In the genomic region with DNA sequence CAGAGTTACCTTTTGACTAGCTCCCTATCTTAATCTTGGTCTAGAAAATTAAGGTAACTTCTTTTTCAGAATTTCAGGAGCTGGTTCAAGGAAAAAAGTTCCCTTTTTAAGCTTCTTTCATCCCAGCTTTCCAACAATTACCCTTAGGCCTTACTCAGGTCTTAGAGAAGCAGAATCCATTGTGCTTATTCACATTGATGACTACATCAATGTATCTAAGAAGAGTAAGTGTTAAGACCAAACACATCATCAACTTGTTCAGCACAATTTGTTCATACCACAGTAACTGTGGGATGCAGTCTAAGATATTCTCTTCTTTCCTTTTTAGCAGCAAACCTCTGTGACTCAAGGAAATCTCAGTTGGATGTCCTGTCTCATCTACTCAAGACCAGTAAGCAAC, we compare ENCODE assay signal across 17 cellular contexts. TPM values are rescaled to one million over a fixed set of nuclear protein-coding genes. Genes with fewer than 3 reads are reported as not detected.
DNase-seq lines count a peak whose midpoint lies in the region; FAIRE-seq and TF ChIP-seq lines count a peak whose summit lies in the region.
"Had no signal": no experiment of that assay in that cellular context is flagged by ENCODE, and none has a peak within 500 bp of the region (broad histone marks: within the 10 kb centered on the region; RNA-seq: fewer than 3 reads in every experiment).

No MANE protein-coding gene starts in this region.

- H3K4me1 ChIP-seq in GM23248 (ENCODE audit: insufficient read depth) (peaks cover 17% of the 10 kb centered on the region), parathyroid adenoma (peaks cover 3% of the 10 kb centered on the region), spleen (peaks cover 8 to 21% (median 17%) of the 10 kb centered on the region in 6 donors)
- H3K4me1 ChIP-seq: BE2C had no signal

- TF ChIP-seq CTCF in bronchial epithelial cell (IDR thresholded peaks at IDR 0.05; ENCODE audit: insufficient read depth, low read length, severe bottlenecking) (no peak), parathyroid adenoma (IDR thresholded peaks at IDR 0.05) (no peak), spleen (IDR thresholded peaks at IDR 0.05 in 8 of 11, conservative IDR thresholded peaks at IDR 0.05 in 3 of 11) (no peak)

- peaks cover 10% of the 10 kb centered on the region; the same call in 1 of the 2 replicates for H3K36me3 ChIP-seq in GM23248 (ENCODE audit: low read depth)
- peaks cover 6% of the 10 kb centered on the region for H3K36me3 ChIP-seq in bronchial epithelial cell (ENCODE audit: control insufficient read depth, insufficient read depth, low read length)
- H3K36me3 ChIP-seq in parathyroid adenoma (ENCODE audit: control insufficient read depth, insufficient read depth, low read length) = no peaks in the 10 kb centered on the region
- peaks cover 0 to 75% (median 51%) of the 10 kb centered on the region in 6 donors for H3K36me3 ChIP-seq in spleen

- TF ChIP-seq POLR2A in spleen (IDR thresholded peaks at IDR 0.05) = no peak

- no peak overlapping the region for H3K9ac ChIP-seq in GM23248
- no peak overlapping the region for H3K9ac ChIP-seq in parathyroid adenoma

- in situ Hi-C loops in GM23248 (cut with MboI) = no loop called here

- H3K9me2 ChIP-seq in GM23248 (ENCODE audit: insufficient read depth) = no peaks in the 10 kb centered on the region

- H3K27me3 ChIP-seq in GM23248 (replicated peaks; ENCODE audit: insufficient read depth) (no peaks in the 10 kb centered on the region), bronchial epithelial cell (ENCODE audit: control insufficient read depth, insufficient read depth, low read length) (no peaks in the 10 kb centered on the region), parathyroid adenoma (ENCODE audit: control insufficient read depth, insufficient read depth, low read length) (no peaks in the 10 kb centered on the region), spleen (replicated peaks in 1 of 7) (no peaks in the 10 kb centered on the region)
- H3K27me3 ChIP-seq: BE2C had no signal

- H3K4me2 ChIP-seq in GM23248 (ENCODE audit: unreplicated experiment) (no peak overlapping the region), parathyroid adenoma (ENCODE audit: low read length) (peak overlapping the region; percentile 33)
- H3K4me2 ChIP-seq: A549 had no signal

- H3K9me3 ChIP-seq in GM23248 (ENCODE audit: low read depth) = no peaks in the 10 kb centered on the region
- no peaks in the 10 kb centered on the region for H3K9me3 ChIP-seq in parathyroid adenoma (ENCODE audit: control insufficient read depth, low read length)
- H3K9me3 ChIP-seq in spleen = no peaks in the 10 kb centered on the region
- H3K9me3 ChIP-seq: A549, BE2C, Caco-2 had no signal

- no peak overlapping the region for H3K27ac ChIP-seq in GM23248
- H3K27ac ChIP-seq in parathyroid adenoma = peak overlapping the region; percentile 47
- no peak overlapping the region for H3K27ac ChIP-seq in spleen
- H3K27ac ChIP-seq: A549, C4-2B had no signal

- DNase-seq in GM23248 (peak; percentile 56), M059J (ENCODE audit: low read depth) (peak; percentile 24), bronchial epithelial cell (ENCODE audit: low read depth) (peak; percentile 59), NCI-H226 (no peak), spleen (no peak)
- no peak for DNase-seq in activated CD4-positive, CD25-positive, alpha-beta regulatory T cell (lab: John Stamatoyannopoulos, UW)
- DNase-seq: BE2C; Caco-2; CD4-positive, alpha-beta memory T cell; DND-41; GF-D8; GOT3; H9 had no signal

- no peaks in the 10 kb centered on the region for H4K20me1 ChIP-seq in GM23248 (ENCODE audit: insufficient read depth)

- intact Hi-C loops in spleen (cut with DNase I; ENCODE audit: low total_unique reads) = no loop called here

- H3F3A ChIP-seq in GM23248 (ENCODE audit: insufficient read depth) = peaks cover 25% of the 10 kb centered on the region

- H2AFZ ChIP-seq in GM23248 (no peak overlapping the region), parathyroid adenoma (no peak overlapping the region)

- FAIRE-seq in bronchial epithelial cell (lab: Jason Lieb, UNC) = no peak
- FAIRE-seq: A549 had no signal

- H3K4me3 ChIP-seq in GM23248 = no peak overlapping the region
- no peak overlapping the region for H3K4me3 ChIP-seq in bronchial epithelial cell (ENCODE audit: low read depth, low read length)
- H3K4me3 ChIP-seq in parathyroid adenoma (ENCODE audit: low read depth, low read length) = no peak overlapping the region
- no peak overlapping the region for H3K4me3 ChIP-seq in spleen
- H3K4me3 ChIP-seq: A549 had no signal

- H3K79me2 ChIP-seq in GM23248 (ENCODE audit: insufficient read depth) (peaks cover 11% of the 10 kb centered on the region), parathyroid adenoma (no peaks in the 10 kb centered on the region)

RNA-seq across cellular contexts. Expression of a gene that starts 4.1 kb away (rescaled TPM):
- 62.1 and 70.2 TPM in 2 replicates for total RNA-seq in GM23248 (2014; rRNA removed; shearing (Covaris generic))
- polyA plus RNA-seq in GM23248 (2016; fragmentation: Nextera tagmentation; extraction: Ambion mirVana) = 71.7 and 74.9 TPM in 2 replicates
- 103 and 173 TPM in 2 replicates for total RNA-seq in M059J (2014; rRNA removed; shearing (Covaris generic))
- 83.2 and 110 TPM in 2 replicates for total RNA-seq in bronchial epithelial cell
- 10 to 100 TPM; 55.4 to 71.7 (median 64.5) TPM for total RNA-seq in spleen
- polyA plus RNA-seq in spleen = 10 to 100 TPM; 69.2 to 92.6 (median 72.0) TPM

RNA-seq across cellular contexts. Expression of a gene that starts 31.1 kb away (rescaled TPM):
- total RNA-seq in GM23248 (2014; rRNA removed; shearing (Covaris generic)) = 0.38 and 3.6 TPM in 2 replicates
- polyA plus RNA-seq in GM23248 (2016; fragmentation: Nextera tagmentation; extraction: Ambion mirVana) = 1.9 and 2.2 TPM in 2 replicates
- 10.8 and 11.0 TPM in 2 replicates for total RNA-seq in M059J (2014; rRNA removed; shearing (Covaris generic))
- total RNA-seq in bronchial epithelial cell = 6.8 and 9.1 TPM in 2 replicates
- total RNA-seq in spleen = 10 to 100 TPM; 10.9 to 21.6 (median 13.0) TPM
- polyA plus RNA-seq in spleen = 1 to 10 TPM; 3.1 to 4.7 (median 3.2) TPM

RNA-seq across cellular contexts. Expression of a gene that starts 37.9 kb away (rescaled TPM):
- total RNA-seq in GM23248 (2014; rRNA removed; shearing (Covaris generic)) = not detected in 2 replicates
- polyA plus RNA-seq in GM23248 (2016; fragmentation: Nextera tagmentation; extraction: Ambion mirVana) (1.1 and 1.2 TPM in 2 replicates), spleen (not detected)
- total RNA-seq in M059J (2014; rRNA removed; shearing (Covaris generic)) = not detected in 2 replicates
- total RNA-seq in bronchial epithelial cell (not detected in 2 replicates), spleen (under 1 TPM in 1 of 7 donors, not detected in 6; 0.34 TPM)
- total RNA-seq: CD4-positive, alpha-beta memory T cell had no signal
- polyA plus RNA-seq: A549; AG04450; CD4-positive, alpha-beta memory T cell had no signal

RNA-seq across cellular contexts. Expression of a gene that starts 42.6 kb away (rescaled TPM):
- not detected in 2 replicates for total RNA-seq in GM23248 (2014; rRNA removed; shearing (Covaris generic))
- polyA plus RNA-seq in GM23248 (2016; fragmentation: Nextera tagmentation; extraction: Ambion mirVana) = not detected in 2 replicates
- not detected in 2 replicates for total RNA-seq in M059J (2014; rRNA removed; shearing (Covaris generic))
- total RNA-seq in bronchial epithelial cell = not detected in 2 replicates
- total RNA-seq in spleen = under 1 TPM in 1 of 7 donors, not detected in 6; 0.40 TPM
- polyA plus RNA-seq in spleen = under 1 TPM in 1 of 3 donors, not detected in 2; 0.02 TPM
- total RNA-seq: CD4-positive, alpha-beta memory T cell had no signal
- polyA plus RNA-seq: A549; AG04450; CD4-positive, alpha-beta memory T cell had no signal

RNA-seq across cellular contexts. Expression of a gene that starts 46.0 kb away (rescaled TPM):
- not detected in 2 replicates for total RNA-seq in GM23248 (2014; rRNA removed; shearing (Covaris generic))
- polyA plus RNA-seq in GM23248 (2016; fragmentation: Nextera tagmentation; extraction: Ambion mirVana) (not detected in 2 replicates), spleen (under 1 TPM in 2 of 3 donors, not detected in 1; 0.04 to 0.06 TPM)
- total RNA-seq in M059J (2014; rRNA removed; shearing (Covaris generic)) = not detected in 2 replicates
- total RNA-seq in bronchial epithelial cell (under 0.01 TPM in 1 of 2 replicates, not detected in the other), spleen (under 1 TPM in 4 of 7 donors, not detected in 3; 0.13 to 0.36 (median 0.28) TPM)
- total RNA-seq: Caco-2, H9 had no signal
- polyA plus RNA-seq: A549, AG04450 had no signal

Comparison
In these comparisons a context has a peak if more than half of its experiments do, and no peak if none do; other contexts are left out.
1. DNase-seq: peak in GM23248 (single experiment), M059J (single experiment) and bronchial epithelial cell (single experiment); none in activated CD4-positive, CD25-positive, alpha-beta regulatory T cell (0 of 4), NCI-H226 (single experiment) and spleen (single experiment).